In the genomic region with DNA sequence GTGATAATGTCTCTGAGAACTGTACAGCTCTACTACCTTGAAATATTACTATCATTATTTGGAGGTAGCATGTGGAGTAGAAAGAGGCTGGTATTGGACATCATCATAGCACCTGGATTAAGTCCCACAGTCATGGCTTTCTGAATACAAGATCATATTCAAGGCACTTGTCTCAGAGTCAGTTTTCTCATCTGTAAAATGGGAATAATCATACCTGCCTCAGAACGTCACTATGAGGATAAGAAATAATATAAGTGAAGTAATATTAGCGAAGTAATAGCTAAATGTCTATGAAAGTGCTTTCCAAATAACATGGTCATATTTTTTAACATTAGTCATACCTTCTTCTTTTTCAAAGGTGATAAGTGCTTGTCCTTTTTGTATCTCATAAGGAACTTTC, we compare ENCODE assay signal across 2 cellular contexts.
TF ChIP-seq lines count a peak whose summit lies in the region.

No MANE protein-coding gene starts in this region.

TF ChIP-seq in HepG2, 621 proteins besides CTCF, POLR2A, EP300 and RAD21:
- TF ChIP-seq MIXL1 (CRISPR knock-in tag; IDR thresholded peaks at IDR 0.05): no peak
- no peak for TF ChIP-seq NR2F2 (IDR thresholded peaks at IDR 0.05; ENCODE audit: borderline replicate concordance, low read depth)
- TF ChIP-seq KLF11 (CRISPR knock-in tag; IDR thresholded peaks at IDR 0.05): no peak
- no peak for TF ChIP-seq ZNF570 (CRISPR knock-in tag; IDR thresholded peaks at IDR 0.05; ENCODE audit: borderline replicate concordance)
- TF ChIP-seq ZNF629 (CRISPR knock-in tag; conservative IDR thresholded peaks at IDR 0.05): 0 out of 2 replicates have a peak, but pooled peaks have one; percentile 28
- no peak for TF ChIP-seq PAWR (CRISPR knock-in tag; IDR thresholded peaks at IDR 0.05; ENCODE audit: borderline replicate concordance)
- TF ChIP-seq, protein P1, sequence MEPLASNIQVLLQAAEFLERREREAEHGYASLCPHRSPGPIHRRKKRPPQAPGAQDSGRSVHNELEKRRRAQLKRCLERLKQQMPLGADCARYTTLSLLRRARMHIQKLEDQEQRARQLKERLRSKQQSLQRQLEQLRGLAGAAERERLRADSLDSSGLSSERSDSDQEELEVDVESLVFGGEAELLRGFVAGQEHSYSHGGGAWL (CRISPR knock-in tag; IDR thresholded peaks at IDR 0.05): no peak

TF ChIP-seq in K562, 482 proteins besides CTCF, POLR2A, EP300 and RAD21:
- TF ChIP-seq HCFC1 (IDR thresholded peaks at IDR 0.05; ENCODE audit: low read depth, low read length) (no peak), ZNF780A (CRISPR knock-in tag; IDR thresholded peaks at IDR 0.05) (no peak), ZNF445 (CRISPR knock-in tag; IDR thresholded peaks at IDR 0.05; ENCODE audit: low read depth) (no peak), ADNP (tag; IDR thresholded peaks at IDR 0.05) (peak; percentile 61; the same call in 1 of the 2 replicates), HDGF (IDR thresholded peaks at IDR 0.05) (no peak), CAMTA2 (CRISPR knock-in tag; conservative IDR thresholded peaks at IDR 0.05) (no peak), TCFL5 (CRISPR knock-in tag; conservative IDR thresholded peaks at IDR 0.05) (no peak), ZNF239 (CRISPR knock-in tag; IDR thresholded peaks at IDR 0.05) (no peak), RBM25 (IDR thresholded peaks at IDR 0.05; ENCODE audit: low read depth, low read length, severe bottlenecking) (peak; percentile 87), HMG20A (CRISPR knock-in tag; conservative IDR thresholded peaks at IDR 0.05) (no peak), SNIP1 (IDR thresholded peaks at IDR 0.05; ENCODE audit: low read depth) (no peak), GATAD2B (IDR thresholded peaks at IDR 0.05; ENCODE audit: borderline replicate concordance) (no peak)
- TF ChIP-seq, protein P2, sequence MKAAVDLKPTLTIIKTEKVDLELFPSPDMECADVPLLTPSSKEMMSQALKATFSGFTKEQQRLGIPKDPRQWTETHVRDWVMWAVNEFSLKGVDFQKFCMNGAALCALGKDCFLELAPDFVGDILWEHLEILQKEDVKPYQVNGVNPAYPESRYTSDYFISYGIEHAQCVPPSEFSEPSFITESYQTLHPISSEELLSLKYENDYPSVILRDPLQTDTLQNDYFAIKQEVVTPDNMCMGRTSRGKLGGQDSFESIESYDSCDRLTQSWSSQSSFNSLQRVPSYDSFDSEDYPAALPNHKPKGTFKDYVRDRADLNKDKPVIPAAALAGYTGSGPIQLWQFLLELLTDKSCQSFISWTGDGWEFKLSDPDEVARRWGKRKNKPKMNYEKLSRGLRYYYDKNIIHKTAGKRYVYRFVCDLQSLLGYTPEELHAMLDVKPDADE (conservative IDR thresholded peaks at IDR 0.05; ENCODE audit: control insufficient read depth, low read depth, low read length): no peak
- TF ChIP-seq, protein P3, sequence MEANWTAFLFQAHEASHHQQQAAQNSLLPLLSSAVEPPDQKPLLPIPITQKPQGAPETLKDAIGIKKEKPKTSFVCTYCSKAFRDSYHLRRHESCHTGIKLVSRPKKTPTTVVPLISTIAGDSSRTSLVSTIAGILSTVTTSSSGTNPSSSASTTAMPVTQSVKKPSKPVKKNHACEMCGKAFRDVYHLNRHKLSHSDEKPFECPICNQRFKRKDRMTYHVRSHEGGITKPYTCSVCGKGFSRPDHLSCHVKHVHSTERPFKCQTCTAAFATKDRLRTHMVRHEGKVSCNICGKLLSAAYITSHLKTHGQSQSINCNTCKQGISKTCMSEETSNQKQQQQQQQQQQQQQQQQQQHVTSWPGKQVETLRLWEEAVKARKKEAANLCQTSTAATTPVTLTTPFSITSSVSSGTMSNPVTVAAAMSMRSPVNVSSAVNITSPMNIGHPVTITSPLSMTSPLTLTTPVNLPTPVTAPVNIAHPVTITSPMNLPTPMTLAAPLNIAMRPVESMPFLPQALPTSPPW (CRISPR knock-in tag; IDR thresholded peaks at IDR 0.05): no peak
- TF ChIP-seq, protein P4, sequence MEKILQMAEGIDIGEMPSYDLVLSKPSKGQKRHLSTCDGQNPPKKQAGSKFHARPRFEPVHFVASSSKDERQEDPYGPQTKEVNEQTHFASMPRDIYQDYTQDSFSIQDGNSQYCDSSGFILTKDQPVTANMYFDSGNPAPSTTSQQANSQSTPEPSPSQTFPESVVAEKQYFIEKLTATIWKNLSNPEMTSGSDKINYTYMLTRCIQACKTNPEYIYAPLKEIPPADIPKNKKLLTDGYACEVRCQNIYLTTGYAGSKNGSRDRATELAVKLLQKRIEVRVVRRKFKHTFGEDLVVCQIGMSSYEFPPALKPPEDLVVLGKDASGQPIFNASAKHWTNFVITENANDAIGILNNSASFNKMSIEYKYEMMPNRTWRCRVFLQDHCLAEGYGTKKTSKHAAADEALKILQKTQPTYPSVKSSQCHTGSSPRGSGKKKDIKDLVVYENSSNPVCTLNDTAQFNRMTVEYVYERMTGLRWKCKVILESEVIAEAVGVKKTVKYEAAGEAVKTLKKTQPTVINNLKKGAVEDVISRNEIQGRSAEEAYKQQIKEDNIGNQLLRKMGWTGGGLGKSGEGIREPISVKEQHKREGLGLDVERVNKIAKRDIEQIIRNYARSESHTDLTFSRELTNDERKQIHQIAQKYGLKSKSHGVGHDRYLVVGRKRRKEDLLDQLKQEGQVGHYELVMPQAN (IDR thresholded peaks at IDR 0.05; ENCODE audit: borderline replicate concordance): no peak
- TF ChIP-seq, protein P5, sequence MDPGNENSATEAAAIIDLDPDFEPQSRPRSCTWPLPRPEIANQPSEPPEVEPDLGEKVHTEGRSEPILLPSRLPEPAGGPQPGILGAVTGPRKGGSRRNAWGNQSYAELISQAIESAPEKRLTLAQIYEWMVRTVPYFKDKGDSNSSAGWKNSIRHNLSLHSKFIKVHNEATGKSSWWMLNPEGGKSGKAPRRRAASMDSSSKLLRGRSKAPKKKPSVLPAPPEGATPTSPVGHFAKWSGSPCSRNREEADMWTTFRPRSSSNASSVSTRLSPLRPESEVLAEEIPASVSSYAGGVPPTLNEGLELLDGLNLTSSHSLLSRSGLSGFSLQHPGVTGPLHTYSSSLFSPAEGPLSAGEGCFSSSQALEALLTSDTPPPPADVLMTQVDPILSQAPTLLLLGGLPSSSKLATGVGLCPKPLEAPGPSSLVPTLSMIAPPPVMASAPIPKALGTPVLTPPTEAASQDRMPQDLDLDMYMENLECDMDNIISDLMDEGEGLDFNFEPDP (CRISPR knock-in tag; IDR thresholded peaks at IDR 0.05): no peak
